9 cellular contexts compared by ENCODE assay signal in the genomic region with DNA sequence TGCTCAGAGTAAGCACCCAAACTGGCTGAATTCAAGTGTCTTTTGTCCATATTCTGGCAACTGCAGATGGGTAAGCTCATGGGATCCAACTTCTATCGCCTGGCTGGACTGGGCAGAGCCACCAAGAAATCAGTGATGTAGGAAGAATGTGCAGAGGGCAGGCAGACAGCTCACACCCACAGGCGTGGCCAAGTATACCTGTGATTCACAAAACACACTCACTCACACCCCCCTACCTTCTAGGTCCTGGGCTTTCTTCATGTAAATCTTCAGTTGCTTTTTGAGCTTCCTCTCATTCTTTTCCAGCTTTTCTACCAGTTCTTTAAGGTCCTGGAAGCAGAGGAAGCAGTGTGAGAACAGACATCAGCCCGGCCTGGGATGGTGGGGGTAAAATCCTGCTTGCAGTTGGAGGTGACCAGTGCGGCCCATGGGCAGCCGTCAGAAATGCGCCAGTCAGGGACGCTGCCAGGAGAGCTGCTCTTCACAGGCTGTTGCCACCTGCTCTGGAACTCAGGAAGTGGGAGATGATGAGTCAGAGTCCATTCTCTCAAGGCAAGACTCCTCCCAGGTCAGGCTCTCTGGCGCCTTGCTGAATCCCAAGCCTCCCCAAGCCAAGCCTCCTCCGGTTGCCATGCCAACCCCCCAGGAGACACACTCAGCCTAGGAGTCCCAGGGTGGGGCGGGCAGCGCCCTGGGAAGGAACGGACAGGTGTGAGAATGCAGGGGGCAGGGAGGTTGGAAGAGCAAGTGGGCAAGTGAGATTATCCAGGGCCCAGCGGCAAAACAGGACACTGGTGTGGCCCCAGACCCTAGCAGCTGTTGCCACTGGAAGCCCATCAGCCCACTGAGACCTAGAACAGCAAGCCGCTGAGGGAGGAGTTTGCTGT. TPM values are rescaled to one million over a fixed set of nuclear protein-coding genes. Genes with fewer than 3 reads are reported as not detected.
DNase-seq lines count a peak whose midpoint lies in the region; ATAC-seq and TF ChIP-seq lines count a peak whose summit lies in the region.
"Had no signal": no experiment of that assay in that cellular context is flagged by ENCODE, and none has a peak within 500 bp of the region (broad histone marks: within the 10 kb centered on the region; RNA-seq: fewer than 3 reads in every experiment).

No MANE protein-coding gene starts in this region.

- peak; percentile 21 to 65 (median 32) for ATAC-seq in right lobe of liver
- no peak for ATAC-seq in HG03039 (IDR thresholded peaks at IDR 0.05; ENCODE audit: unreplicated experiment)
- no peak for ATAC-seq in HG03025 (IDR thresholded peaks at IDR 0.05; ENCODE audit: low FRiP score, unreplicated experiment)

- peaks cover 0 to 5% (median 0%) of the 10 kb centered on the region in 4 donors for H3K4me1 ChIP-seq in right lobe of liver

- H3K27ac Mint-ChIP-seq in mesothelial cell of epicardium: no peak overlapping the region
- H3K27ac Mint-ChIP-seq: activated naive CD8-positive, alpha-beta T cell treated with anti-CD3 and anti-CD28 coated beads, Interleukin-2, amount 10 ng/mL, durations not matched to agents 7 days and 5 days had no signal

- H3K9me3 ChIP-seq in right lobe of liver: no peaks in the 10 kb centered on the region

- intact Hi-C loops in right lobe of liver (cut with DNase I): loop anchor here in 1 of 2 donors (10.0 kb wide), 2 partner anchors 85 to 335 kb away; no protein-coding TSS in a partner anchor

- TF ChIP-seq POLR2A in right lobe of liver (IDR thresholded peaks at IDR 0.05): no peak

- H3K36me3 ChIP-seq in right lobe of liver: no peaks in the 10 kb centered on the region

- no peak overlapping the region for H3K4me3 ChIP-seq in astrocyte of the cerebellum (ENCODE audit: low read depth, low read length)
- no peak overlapping the region for H3K4me3 ChIP-seq in right lobe of liver

- no peaks in the 10 kb centered on the region for H3K27me3 Mint-ChIP-seq in mesothelial cell of epicardium (ENCODE audit: low read depth)

- WGBS in right lobe of liver (ENCODE audit: insufficient coverage, low coverage, low lambda C conversion rate, missing lambda C conversion rate): 55% methylated on average over 5 of the region's 14 CpGs

- H3K4me1 Mint-ChIP-seq in mesothelial cell of epicardium: no peaks in the 10 kb centered on the region

- peak; percentile 87 for DNase-seq in DMS 273 (lab: John Stamatoyannopoulos, UW; ENCODE audit: unreplicated experiment)
- DNase-seq in NCI-H1436 treated with DMSO at 0.1 percent for 48 hours (lab: John Stamatoyannopoulos, UW): peak; percentile 55
- DNase-seq in astrocyte of the cerebellum (ENCODE audit: low read depth): peak; percentile 54
- DNase-seq in right lobe of liver: peak in 1 of 3 donors; percentile 18
- no peak for DNase-seq in mesothelial cell of epicardium (ENCODE audit: low spot score in 2 of 2, unreplicated experiment in 2 of 2)
- no peak for DNase-seq in D341Med (ENCODE audit: low spot score)
- DNase-seq: activated naive CD8-positive, alpha-beta T cell treated with anti-CD3 and anti-CD28 coated beads, Interleukin-2, amount 10 ng/mL, durations not matched to agents 7 days and 5 days had no signal

- H3K27ac ChIP-seq in right lobe of liver: no peak overlapping the region

- no peak for TF ChIP-seq CTCF in astrocyte of the cerebellum (IDR thresholded peaks at IDR 0.05; ENCODE audit: low read depth, low read length, missing control alignments)
- no peak for TF ChIP-seq CTCF in right lobe of liver (IDR thresholded peaks at IDR 0.05)
- no peak for TF ChIP-seq CTCF in mesothelial cell of epicardium (IDR thresholded peaks at IDR 0.05; ENCODE audit: unreplicated experiment)

- H3K27me3 ChIP-seq in right lobe of liver: no peaks in the 10 kb centered on the region

- no peak overlapping the region for H3K4me3 Mint-ChIP-seq in mesothelial cell of epicardium
- H3K4me3 Mint-ChIP-seq: activated naive CD8-positive, alpha-beta T cell treated with anti-CD3 and anti-CD28 coated beads, Interleukin-2, amount 10 ng/mL, durations not matched to agents 7 days and 5 days had no signal

- peaks cover 2% of the 10 kb centered on the region for H3K36me3 Mint-ChIP-seq in mesothelial cell of epicardium
- H3K36me3 Mint-ChIP-seq: activated naive CD8-positive, alpha-beta T cell treated with anti-CD3 and anti-CD28 coated beads, Interleukin-2, amount 10 ng/mL, durations not matched to agents 7 days and 5 days had no signal

- H3K9me3 Mint-ChIP-seq in mesothelial cell of epicardium: no peaks in the 10 kb centered on the region
- H3K9me3 Mint-ChIP-seq: activated naive CD8-positive, alpha-beta T cell treated with anti-CD3 and anti-CD28 coated beads, Interleukin-2, amount 10 ng/mL, durations not matched to agents 7 days and 5 days had no signal

- in situ Hi-C loops in astrocyte of the cerebellum (cut with HindIII; ENCODE audit: low sequenced_read_pairs): no loop called here

RNA-seq across cellular contexts. Expression of a gene that starts 36.2 kb away (rescaled TPM):
- 100 to 1,000 TPM; 312 to 644 (median 421) TPM for total RNA-seq in right lobe of liver
- 55.6 to 57.2 TPM (median 56.1 TPM) in 3 replicates for total RNA-seq in mesothelial cell of epicardium

Comparison
In these comparisons a context has a peak if more than half of its experiments do, and no peak if none do; other contexts are left out.
1. DNase-seq: peak in DMS 273 (single experiment), NCI-H1436 treated with DMSO at 0.1 percent for 48 hours (single experiment) and astrocyte of the cerebellum (single experiment); none in mesothelial cell of epicardium (0 of 2) and D341Med (single experiment).
2. ATAC-seq: peak in right lobe of liver (4 of 4); none in HG03039 (single experiment) and HG03025 (single experiment).